In genomic region chr9:104094534-104095020, GRCh38 we compare ENCODE assay signal across 8 cellular contexts. TPM values are rescaled to one million over a fixed set of nuclear protein-coding genes. Genes with fewer than 3 reads are reported as not detected.
DNase-seq lines count a peak whose midpoint lies in the region; ATAC-seq and TF ChIP-seq lines count a peak whose summit lies in the region.

No MANE protein-coding gene starts in this region.

- H3K36me3 ChIP-seq in SJSA1, result peaks cover 12% of the 10 kb centered on the region; the same call in 1 of the 2 replicates

- peaks cover 28% of the 10 kb centered on the region for H3K4me1 ChIP-seq in SJSA1 (replicated peaks)

- peaks cover 44% of the 10 kb centered on the region for H3K4me1 Mint-ChIP-seq in stimulated activated naive CD8-positive, alpha-beta T cell treated with anti-CD3 and anti-CD28 coated beads, Interleukin-15, Interleukin-2, amounts not matched to agents 100 ng/mL and 50 ng/mL, for 24 hours (ENCODE audit: low read depth)

- H3K9me3 ChIP-seq in SJSA1 (replicated peaks), result no peaks in the 10 kb centered on the region

- DNase-seq in stimulated activated naive CD8-positive, alpha-beta T cell treated with anti-CD3 and anti-CD28 coated beads, Interleukin-15, Interleukin-2, amounts not matched to agents 100 U/mL and 50 U/mL, for 24 hours, result no peak
- DNase-seq in SJSA1 (ENCODE audit: low read depth in 1 of 2, low spot score in 2 of 2), result peak in 1 of 2 experiments; percentile 44
- no peak for DNase-seq in foreskin fibroblast
- DNase-seq in COLO668 (lab: John Stamatoyannopoulos, UW; ENCODE audit: unreplicated experiment), result no peak

- H3K4me3 ChIP-seq in SJSA1 (peak overlapping the region; percentile 61), foreskin fibroblast (ENCODE audit: low read depth in 1 of 2, low read length in 2 of 2) (peak overlapping the region; percentile 58 to 88), skin epidermis (peak overlapping the region; percentile 65 to 87 (median 76))

- H3K4me3 Mint-ChIP-seq in stimulated activated naive CD8-positive, alpha-beta T cell treated with anti-CD3 and anti-CD28 coated beads, Interleukin-15, Interleukin-2, amounts not matched to agents 100 ng/mL and 50 ng/mL, for 24 hours, result peak overlapping the region; percentile 96

- H3K27me3 ChIP-seq in SJSA1 (replicated peaks), result no peaks in the 10 kb centered on the region

- H3K27ac ChIP-seq in SJSA1 (peak overlapping the region; percentile 97), skin epidermis (peak overlapping the region in 20 of 21 experiments; percentile 88 to 100 (median 98))

- no peaks in the 10 kb centered on the region for H3K27me3 Mint-ChIP-seq in stimulated activated naive CD8-positive, alpha-beta T cell treated with anti-CD3 and anti-CD28 coated beads, Interleukin-15, Interleukin-2, amounts not matched to agents 100 ng/mL and 50 ng/mL, for 24 hours

- peaks cover 30% of the 10 kb centered on the region for H3K36me3 Mint-ChIP-seq in stimulated activated naive CD8-positive, alpha-beta T cell treated with anti-CD3 and anti-CD28 coated beads, Interleukin-15, Interleukin-2, amounts not matched to agents 100 ng/mL and 50 ng/mL, for 24 hours (ENCODE audit: low read depth)

- ATAC-seq in stimulated activated naive CD8-positive, alpha-beta T cell treated with anti-CD3 and anti-CD28 coated beads, Interleukin-15, Interleukin-2, amounts not matched to agents 100 U/mL and 50 U/mL, for 24 hours, result no peak
- ATAC-seq in HG03064 (IDR thresholded peaks at IDR 0.05; ENCODE audit: low read depth, unreplicated experiment), result peak; percentile 4
- no peak for ATAC-seq in HG03159 (IDR thresholded peaks at IDR 0.05; ENCODE audit: unreplicated experiment)

- H3K9me3 Mint-ChIP-seq in stimulated activated naive CD8-positive, alpha-beta T cell treated with anti-CD3 and anti-CD28 coated beads, Interleukin-15, Interleukin-2, amounts not matched to agents 100 ng/mL and 50 ng/mL, for 24 hours, result no peaks in the 10 kb centered on the region

- no peak for TF ChIP-seq CTCF in foreskin fibroblast (IDR thresholded peaks at IDR 0.05; ENCODE audit: low read depth, low read length)

- peak overlapping the region; percentile 99 for H3K27ac Mint-ChIP-seq in stimulated activated naive CD8-positive, alpha-beta T cell treated with anti-CD3 and anti-CD28 coated beads, Interleukin-15, Interleukin-2, amounts not matched to agents 100 ng/mL and 50 ng/mL, for 24 hours

RNA-seq across cellular contexts. Expression of gene SMC2, which starts 0.5 kb away (rescaled TPM):
- total RNA-seq in SJSA1 (2014; rRNA removed; shearing (Covaris generic)), result 42.5 and 43.3 TPM in 2 replicates
